ENCODE assay signal across 11 cellular contexts in the genomic region with DNA sequence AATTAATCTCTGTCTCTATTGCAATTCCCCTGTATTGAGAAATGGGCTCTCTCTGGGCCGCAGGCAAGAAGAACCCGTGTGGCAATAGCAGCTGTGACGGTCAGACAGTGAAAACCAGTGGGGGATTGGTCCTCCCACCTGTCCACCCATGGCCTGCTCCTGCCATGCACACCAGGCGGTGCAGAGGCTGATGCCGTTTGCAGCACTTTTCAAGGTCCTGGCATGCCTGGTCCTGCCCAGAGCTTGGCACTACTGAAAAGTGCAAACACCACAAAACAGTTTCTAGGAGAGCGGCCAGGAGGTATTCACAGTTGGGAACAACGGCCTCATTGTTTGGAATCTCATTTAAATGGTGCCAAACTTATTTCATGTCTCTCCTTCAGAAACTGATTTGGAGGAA. TPM values are rescaled to one million over a fixed set of nuclear protein-coding genes. Genes with fewer than 3 reads are reported as not detected.
DNase-seq lines count a peak whose midpoint lies in the region; ATAC-seq and TF ChIP-seq lines count a peak whose summit lies in the region.
"Had no signal": no experiment of that assay in that cellular context is flagged by ENCODE, and none has a peak within 500 bp of the region (broad histone marks: within the 10 kb centered on the region; RNA-seq: fewer than 3 reads in every experiment).

No MANE protein-coding gene starts in this region.

- no peak for TF ChIP-seq POLR2A in erythroblast (IDR thresholded peaks at IDR 0.05; ENCODE audit: low read length)

- H3K4me1 Mint-ChIP-seq in brain = peaks cover 34% of the 10 kb centered on the region
- H3K4me1 Mint-ChIP-seq: activated naive CD8-positive, alpha-beta T cell treated with anti-CD3 and anti-CD28 coated beads, Interleukin-2, amount 50 U/mL, for 24 hours had no signal

- no peak for ATAC-seq in GM21825 (IDR thresholded peaks at IDR 0.05; ENCODE audit: unreplicated experiment)
- ATAC-seq in HG02885 (IDR thresholded peaks at IDR 0.05; ENCODE audit: poor library complexity, unreplicated experiment) = no peak
- ATAC-seq: activated naive CD8-positive, alpha-beta T cell treated with anti-CD3 and anti-CD28 coated beads, Interleukin-2, amount 50 U/mL, for 24 hours had no signal

- no peaks in the 10 kb centered on the region for H3K27me3 Mint-ChIP-seq in brain
- H3K27me3 Mint-ChIP-seq: activated naive CD8-positive, alpha-beta T cell treated with anti-CD3 and anti-CD28 coated beads, Interleukin-2, amount 50 U/mL, for 24 hours had no signal

- no peak for TF ChIP-seq CTCF in brain (conservative IDR thresholded peaks at IDR 0.05)

- peaks cover 30% of the 10 kb centered on the region for H3K36me3 Mint-ChIP-seq in brain

- peak overlapping the region in 3 of 5 experiments; percentile 25 to 74 (median 44) for H3K4me3 Mint-ChIP-seq in brain
- H3K4me3 Mint-ChIP-seq: activated naive CD8-positive, alpha-beta T cell treated with anti-CD3 and anti-CD28 coated beads, Interleukin-2, amount 50 U/mL, for 24 hours had no signal

- peak; percentile 94 for DNase-seq in COR-L47 (lab: John Stamatoyannopoulos, UW)
- DNase-seq in NCI-H2171 (lab: John Stamatoyannopoulos, UW) = peak; percentile 13
- peak; percentile 89 for DNase-seq in midbrain (lab: John Stamatoyannopoulos, UW)
- no peak for DNase-seq in iPS-NIHi11 (ENCODE audit: low spot score)
- no peak for DNase-seq in erythroblast (lab: John Stamatoyannopoulos, UW)
- DNase-seq: activated CD4-positive, CD25-positive, alpha-beta regulatory T cell treated with anti-CD3 and anti-CD28 coated beads, Interleukin-2, amount 50 U/mL, for 72 hours; activated naive CD8-positive, alpha-beta T cell treated with anti-CD3 and anti-CD28 coated beads, Interleukin-2, amount 50 U/mL, for 24 hours; AML-193 had no signal

- no peaks in the 10 kb centered on the region for H3K9me3 Mint-ChIP-seq in brain
- H3K9me3 Mint-ChIP-seq: activated naive CD8-positive, alpha-beta T cell treated with anti-CD3 and anti-CD28 coated beads, Interleukin-2, amount 50 U/mL, for 24 hours had no signal

- peak overlapping the region; percentile 93 to 98 (median 96) for H3K27ac Mint-ChIP-seq in brain
- H3K27ac Mint-ChIP-seq: activated naive CD8-positive, alpha-beta T cell treated with anti-CD3 and anti-CD28 coated beads, Interleukin-2, amount 50 U/mL, for 24 hours had no signal

RNA-seq across cellular contexts. Expression of gene PSPH, which starts 41.5 kb away (rescaled TPM):
- polyA plus RNA-seq in brain (ENCODE audit: insufficient read depth, low read depth, low replicate concordance) = 52.3 TPM

RNA-seq across cellular contexts. Expression of gene CCT6A, which starts 41.9 kb away (rescaled TPM):
- 152 TPM for polyA plus RNA-seq in brain (ENCODE audit: insufficient read depth, low read depth, low replicate concordance)

RNA-seq across cellular contexts. Expression of gene NIPSNAP2, which starts 45.3 kb away (rescaled TPM):
- 75.0 TPM for polyA plus RNA-seq in brain (ENCODE audit: insufficient read depth, low read depth, low replicate concordance)

RNA-seq across cellular contexts. Expression of gene SUMF2, which starts 54.4 kb away (rescaled TPM):
- 140 TPM for polyA plus RNA-seq in brain (ENCODE audit: insufficient read depth, low read depth, low replicate concordance)

RNA-seq across cellular contexts. Expression of gene MRPS17, which starts 58.0 kb away (rescaled TPM):
- 20.3 TPM for polyA plus RNA-seq in brain (ENCODE audit: insufficient read depth, low read depth, low replicate concordance)

Comparison
In these comparisons a context has a peak if more than half of its experiments do, and no peak if none do; other contexts are left out.
1. DNase-seq: peak in COR-L47 (single experiment), NCI-H2171 (single experiment) and midbrain (single experiment); none in iPS-NIHi11 (single experiment) and erythroblast (0 of 2).